In the genomic region with DNA sequence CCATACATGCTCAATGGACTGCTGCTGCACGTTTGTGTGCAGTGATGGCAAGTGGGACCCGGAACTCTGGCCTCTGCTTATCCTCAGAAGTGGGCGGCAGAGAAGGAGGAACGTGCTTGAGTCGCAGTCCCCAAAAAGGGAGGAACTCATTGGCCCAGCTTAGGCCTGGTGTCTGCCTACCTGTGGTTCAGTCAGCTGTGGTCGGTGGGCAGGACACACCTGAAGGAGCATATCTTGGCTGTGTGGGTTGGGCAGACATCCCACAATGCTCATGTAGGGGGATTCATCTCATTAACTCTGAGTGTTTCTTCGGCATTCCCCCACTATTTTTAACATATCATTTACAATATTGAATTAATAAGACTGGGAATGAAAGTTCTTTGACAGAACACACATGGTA, we compare ENCODE assay signal across 1 cellular context.
TF ChIP-seq lines count a peak whose summit lies in the region.

No MANE protein-coding gene starts in this region.

TF ChIP-seq in GM12878, 131 proteins besides CTCF, POLR2A, EP300 and RAD21 (continued from another document and continues in another):
- TF ChIP-seq ZBTB4 (CRISPR knock-in tag; IDR thresholded peaks at IDR 0.05) (no peak), GATAD2B (conservative IDR thresholded peaks at IDR 0.05; ENCODE audit: low read depth) (no peak), NFYA (IDR thresholded peaks at IDR 0.05; ENCODE audit: borderline replicate concordance, low read depth, low read length) (no peak), KLF5 (IDR thresholded peaks at IDR 0.05; ENCODE audit: partially characterized antibody) (no peak), CHD1 (IDR thresholded peaks at IDR 0.05; ENCODE audit: low read depth, low read length) (no peak), ATF7 (IDR thresholded peaks at IDR 0.05; ENCODE audit: low read depth) (no peak), BCL3 (IDR thresholded peaks at IDR 0.05; ENCODE audit: borderline replicate concordance, insufficient read depth, low read depth, low read length, poor library complexity, severe bottlenecking) (no peak), HCFC1 (IDR thresholded peaks at IDR 0.05; ENCODE audit: low read length) (no peak), GABPA (IDR thresholded peaks at IDR 0.05; ENCODE audit: low read depth) (peak; percentile 4; the same call in 1 of the 2 replicates), SUPT20H (IDR thresholded peaks at IDR 0.05; ENCODE audit: borderline replicate concordance, control insufficient read depth, low read depth, low read length) (no peak), PAX8 (IDR thresholded peaks at IDR 0.05) (no peak), RB1 (IDR thresholded peaks at IDR 0.05; ENCODE audit: borderline replicate concordance) (no peak), ZNF687 (IDR thresholded peaks at IDR 0.05) (no peak), ZBTB11 (CRISPR knock-in tag; IDR thresholded peaks at IDR 0.05) (no peak), EGR1 (IDR thresholded peaks at IDR 0.05; ENCODE audit: borderline replicate concordance in 1 of 2, low read depth in 2 of 2, low read length in 2 of 2) (no peak), DPF2 (IDR thresholded peaks at IDR 0.05) (peak; percentile 27; the same call in 1 of the 2 replicates), TBL1XR1 (IDR thresholded peaks at IDR 0.05; ENCODE audit: low read depth, low read length) (no peak), BHLHE40 (IDR thresholded peaks at IDR 0.05; ENCODE audit: borderline replicate concordance in 1 of 2, low read depth in 2 of 2, low read length in 1 of 2) (peak; percentile 57 to 80; a peak in 3 of 4 replicates), CBX3 (IDR thresholded peaks at IDR 0.05; ENCODE audit: borderline replicate concordance, low read depth) (no peak), ASH2L (IDR thresholded peaks at IDR 0.05; ENCODE audit: borderline replicate concordance, low read depth) (no peak), RFX5 (IDR thresholded peaks at IDR 0.05; ENCODE audit: low read depth, low read length) (no peak), CREB1 (IDR thresholded peaks at IDR 0.05; ENCODE audit: low read depth) (no peak), ZNF384 (IDR thresholded peaks at IDR 0.05; ENCODE audit: borderline replicate concordance, low read depth, low read length) (no peak), ETV6 (conservative IDR thresholded peaks at IDR 0.05 in 1 of 2, IDR thresholded peaks at IDR 0.05 in 1 of 2; ENCODE audit: borderline replicate concordance in 1 of 2, low read depth in 1 of 2) (no peak), PBX3 (IDR thresholded peaks at IDR 0.05; ENCODE audit: insufficient replicate concordance, low read depth, low read length) (no peak), FOXK2 (IDR thresholded peaks at IDR 0.05) (no peak), RBBP5 (conservative IDR thresholded peaks at IDR 0.05) (no peak), KAT2A (conservative IDR thresholded peaks at IDR 0.05; ENCODE audit: control insufficient read depth, low read depth, low read length) (no peak), SMC3 (IDR thresholded peaks at IDR 0.05; ENCODE audit: borderline replicate concordance, low read length) (no peak)
- TF ChIP-seq, protein P1, sequence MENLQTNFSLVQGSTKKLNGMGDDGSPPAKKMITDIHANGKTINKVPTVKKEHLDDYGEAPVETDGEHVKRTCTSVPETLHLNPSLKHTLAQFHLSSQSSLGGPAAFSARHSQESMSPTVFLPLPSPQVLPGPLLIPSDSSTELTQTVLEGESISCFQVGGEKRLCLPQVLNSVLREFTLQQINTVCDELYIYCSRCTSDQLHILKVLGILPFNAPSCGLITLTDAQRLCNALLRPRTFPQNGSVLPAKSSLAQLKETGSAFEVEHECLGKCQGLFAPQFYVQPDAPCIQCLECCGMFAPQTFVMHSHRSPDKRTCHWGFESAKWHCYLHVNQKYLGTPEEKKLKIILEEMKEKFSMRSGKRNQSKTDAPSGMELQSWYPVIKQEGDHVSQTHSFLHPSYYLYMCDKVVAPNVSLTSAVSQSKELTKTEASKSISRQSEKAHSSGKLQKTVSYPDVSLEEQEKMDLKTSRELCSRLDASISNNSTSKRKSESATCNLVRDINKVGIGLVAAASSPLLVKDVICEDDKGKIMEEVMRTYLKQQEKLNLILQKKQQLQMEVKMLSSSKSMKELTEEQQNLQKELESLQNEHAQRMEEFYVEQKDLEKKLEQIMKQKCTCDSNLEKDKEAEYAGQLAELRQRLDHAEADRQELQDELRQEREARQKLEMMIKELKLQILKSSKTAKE (IDR thresholded peaks at IDR 0.05; ENCODE audit: low read depth, poor library complexity, severe bottlenecking), result no peak
- TF ChIP-seq, protein P2, sequence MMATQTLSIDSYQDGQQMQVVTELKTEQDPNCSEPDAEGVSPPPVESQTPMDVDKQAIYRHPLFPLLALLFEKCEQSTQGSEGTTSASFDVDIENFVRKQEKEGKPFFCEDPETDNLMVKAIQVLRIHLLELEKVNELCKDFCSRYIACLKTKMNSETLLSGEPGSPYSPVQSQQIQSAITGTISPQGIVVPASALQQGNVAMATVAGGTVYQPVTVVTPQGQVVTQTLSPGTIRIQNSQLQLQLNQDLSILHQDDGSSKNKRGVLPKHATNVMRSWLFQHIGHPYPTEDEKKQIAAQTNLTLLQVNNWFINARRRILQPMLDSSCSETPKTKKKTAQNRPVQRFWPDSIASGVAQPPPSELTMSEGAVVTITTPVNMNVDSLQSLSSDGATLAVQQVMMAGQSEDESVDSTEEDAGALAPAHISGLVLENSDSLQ (IDR thresholded peaks at IDR 0.05), result peak; percentile 62
- TF ChIP-seq, protein P3, sequence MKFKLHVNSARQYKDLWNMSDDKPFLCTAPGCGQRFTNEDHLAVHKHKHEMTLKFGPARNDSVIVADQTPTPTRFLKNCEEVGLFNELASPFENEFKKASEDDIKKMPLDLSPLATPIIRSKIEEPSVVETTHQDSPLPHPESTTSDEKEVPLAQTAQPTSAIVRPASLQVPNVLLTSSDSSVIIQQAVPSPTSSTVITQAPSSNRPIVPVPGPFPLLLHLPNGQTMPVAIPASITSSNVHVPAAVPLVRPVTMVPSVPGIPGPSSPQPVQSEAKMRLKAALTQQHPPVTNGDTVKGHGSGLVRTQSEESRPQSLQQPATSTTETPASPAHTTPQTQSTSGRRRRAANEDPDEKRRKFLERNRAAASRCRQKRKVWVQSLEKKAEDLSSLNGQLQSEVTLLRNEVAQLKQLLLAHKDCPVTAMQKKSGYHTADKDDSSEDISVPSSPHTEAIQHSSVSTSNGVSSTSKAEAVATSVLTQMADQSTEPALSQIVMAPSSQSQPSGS (IDR thresholded peaks at IDR 0.05; ENCODE audit: low read length), result 0 out of 2 replicates have a peak, but pooled peaks have one; percentile 40
- TF ChIP-seq, protein P4, sequence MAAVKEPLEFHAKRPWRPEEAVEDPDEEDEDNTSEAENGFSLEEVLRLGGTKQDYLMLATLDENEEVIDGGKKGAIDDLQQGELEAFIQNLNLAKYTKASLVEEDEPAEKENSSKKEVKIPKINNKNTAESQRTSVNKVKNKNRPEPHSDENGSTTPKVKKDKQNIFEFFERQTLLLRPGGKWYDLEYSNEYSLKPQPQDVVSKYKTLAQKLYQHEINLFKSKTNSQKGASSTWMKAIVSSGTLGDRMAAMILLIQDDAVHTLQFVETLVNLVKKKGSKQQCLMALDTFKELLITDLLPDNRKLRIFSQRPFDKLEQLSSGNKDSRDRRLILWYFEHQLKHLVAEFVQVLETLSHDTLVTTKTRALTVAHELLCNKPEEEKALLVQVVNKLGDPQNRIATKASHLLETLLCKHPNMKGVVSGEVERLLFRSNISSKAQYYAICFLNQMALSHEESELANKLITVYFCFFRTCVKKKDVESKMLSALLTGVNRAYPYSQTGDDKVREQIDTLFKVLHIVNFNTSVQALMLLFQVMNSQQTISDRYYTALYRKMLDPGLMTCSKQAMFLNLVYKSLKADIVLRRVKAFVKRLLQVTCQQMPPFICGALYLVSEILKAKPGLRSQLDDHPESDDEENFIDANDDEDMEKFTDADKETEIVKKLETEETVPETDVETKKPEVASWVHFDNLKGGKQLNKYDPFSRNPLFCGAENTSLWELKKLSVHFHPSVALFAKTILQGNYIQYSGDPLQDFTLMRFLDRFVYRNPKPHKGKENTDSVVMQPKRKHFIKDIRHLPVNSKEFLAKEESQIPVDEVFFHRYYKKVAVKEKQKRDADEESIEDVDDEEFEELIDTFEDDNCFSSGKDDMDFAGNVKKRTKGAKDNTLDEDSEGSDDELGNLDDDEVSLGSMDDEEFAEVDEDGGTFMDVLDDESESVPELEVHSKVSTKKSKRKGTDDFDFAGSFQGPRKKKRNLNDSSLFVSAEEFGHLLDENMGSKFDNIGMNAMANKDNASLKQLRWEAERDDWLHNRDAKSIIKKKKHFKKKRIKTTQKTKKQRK (IDR thresholded peaks at IDR 0.05; ENCODE audit: low read depth, low read length), result no peak
